Comparison of ENCODE assay signal across 1 cellular context in the genomic region with DNA sequence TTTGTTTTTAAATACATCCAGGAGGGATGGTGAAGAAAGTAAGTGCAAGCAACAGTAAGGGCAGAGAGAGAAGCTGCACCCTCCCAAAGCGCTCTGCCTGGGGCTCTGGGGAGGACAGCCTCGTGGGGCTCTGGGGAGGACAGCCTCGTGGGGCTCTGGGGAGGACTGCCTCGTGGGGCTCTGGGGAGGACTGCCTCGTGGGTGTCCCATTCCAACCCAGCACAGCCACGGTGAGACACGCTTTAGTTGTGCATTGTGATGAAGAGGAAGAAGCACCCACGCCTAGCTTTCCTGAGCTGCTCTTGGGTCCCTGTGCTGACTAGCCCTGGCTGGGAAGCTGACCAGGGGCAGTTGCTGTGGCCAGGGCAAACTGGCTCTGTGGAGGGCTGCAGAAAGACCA.
A peak's percentile ranks its signal among the peaks of the same experiment; 100 is the strongest.
TF ChIP-seq lines count a peak whose summit lies in the region.

No MANE protein-coding gene starts in this region.

TF ChIP-seq in K562, 482 proteins besides CTCF, POLR2A, EP300 and RAD21 (continued from another document):
- TF ChIP-seq ELF4 (CRISPR knock-in tag; IDR thresholded peaks at IDR 0.05) = no peak
- TF ChIP-seq, protein P1, sequence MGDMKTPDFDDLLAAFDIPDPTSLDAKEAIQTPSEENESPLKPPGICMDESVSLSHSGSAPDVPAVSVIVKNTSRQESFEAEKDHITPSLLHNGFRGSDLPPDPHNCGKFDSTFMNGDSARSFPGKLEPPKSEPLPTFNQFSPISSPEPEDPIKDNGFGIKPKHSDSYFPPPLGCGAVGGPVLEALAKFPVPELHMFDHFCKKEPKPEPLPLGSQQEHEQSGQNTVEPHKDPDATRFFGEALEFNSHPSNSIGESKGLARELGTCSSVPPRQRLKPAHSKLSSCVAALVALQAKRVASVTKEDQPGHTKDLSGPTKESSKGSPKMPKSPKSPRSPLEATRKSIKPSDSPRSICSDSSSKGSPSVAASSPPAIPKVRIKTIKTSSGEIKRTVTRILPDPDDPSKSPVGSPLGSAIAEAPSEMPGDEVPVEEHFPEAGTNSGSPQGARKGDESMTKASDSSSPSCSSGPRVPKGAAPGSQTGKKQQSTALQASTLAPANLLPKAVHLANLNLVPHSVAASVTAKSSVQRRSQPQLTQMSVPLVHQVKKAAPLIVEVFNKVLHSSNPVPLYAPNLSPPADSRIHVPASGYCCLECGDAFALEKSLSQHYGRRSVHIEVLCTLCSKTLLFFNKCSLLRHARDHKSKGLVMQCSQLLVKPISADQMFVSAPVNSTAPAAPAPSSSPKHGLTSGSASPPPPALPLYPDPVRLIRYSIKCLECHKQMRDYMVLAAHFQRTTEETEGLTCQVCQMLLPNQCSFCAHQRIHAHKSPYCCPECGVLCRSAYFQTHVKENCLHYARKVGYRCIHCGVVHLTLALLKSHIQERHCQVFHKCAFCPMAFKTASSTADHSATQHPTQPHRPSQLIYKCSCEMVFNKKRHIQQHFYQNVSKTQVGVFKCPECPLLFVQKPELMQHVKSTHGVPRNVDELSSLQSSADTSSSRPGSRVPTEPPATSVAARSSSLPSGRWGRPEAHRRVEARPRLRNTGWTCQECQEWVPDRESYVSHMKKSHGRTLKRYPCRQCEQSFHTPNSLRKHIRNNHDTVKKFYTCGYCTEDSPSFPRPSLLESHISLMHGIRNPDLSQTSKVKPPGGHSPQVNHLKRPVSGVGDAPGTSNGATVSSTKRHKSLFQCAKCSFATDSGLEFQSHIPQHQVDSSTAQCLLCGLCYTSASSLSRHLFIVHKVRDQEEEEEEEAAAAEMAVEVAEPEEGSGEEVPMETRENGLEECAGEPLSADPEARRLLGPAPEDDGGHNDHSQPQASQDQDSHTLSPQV (IDR thresholded peaks at IDR 0.05) = no peak
- TF ChIP-seq, protein P2, sequence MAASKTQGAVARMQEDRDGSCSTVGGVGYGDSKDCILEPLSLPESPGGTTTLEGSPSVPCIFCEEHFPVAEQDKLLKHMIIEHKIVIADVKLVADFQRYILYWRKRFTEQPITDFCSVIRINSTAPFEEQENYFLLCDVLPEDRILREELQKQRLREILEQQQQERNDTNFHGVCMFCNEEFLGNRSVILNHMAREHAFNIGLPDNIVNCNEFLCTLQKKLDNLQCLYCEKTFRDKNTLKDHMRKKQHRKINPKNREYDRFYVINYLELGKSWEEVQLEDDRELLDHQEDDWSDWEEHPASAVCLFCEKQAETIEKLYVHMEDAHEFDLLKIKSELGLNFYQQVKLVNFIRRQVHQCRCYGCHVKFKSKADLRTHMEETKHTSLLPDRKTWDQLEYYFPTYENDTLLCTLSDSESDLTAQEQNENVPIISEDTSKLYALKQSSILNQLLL (CRISPR knock-in tag; IDR thresholded peaks at IDR 0.05; ENCODE audit: borderline replicate concordance) = no peak
- TF ChIP-seq ZNF263 (CRISPR knock-in tag; IDR thresholded peaks at IDR 0.05; ENCODE audit: borderline replicate concordance) = peak; percentile 78
